ENCODE assay signal across 8 cellular contexts in genomic region chr19:17996826-17997316, GRCh38. TPM values are rescaled to one million over a fixed set of nuclear protein-coding genes. Genes with fewer than 3 reads are reported as not detected.
DNase-seq lines count a peak whose midpoint lies in the region; ATAC-seq and TF ChIP-seq lines count a peak whose summit lies in the region.

No MANE protein-coding gene starts in this region.

- peaks cover 13% of the 10 kb centered on the region for H3K4me1 ChIP-seq in CD8-positive, alpha-beta memory T cell (ENCODE audit: insufficient read depth, low read length)
- peaks cover 0 to 34% of the 10 kb centered on the region in 2 donors for H3K4me1 ChIP-seq in left lung

- no peak overlapping the region for H3K4me3 ChIP-seq in CD8-positive, alpha-beta memory T cell (ENCODE audit: low read length)
- H3K4me3 ChIP-seq in left lung = no peak overlapping the region

- peak; percentile 93 to 100 for TF ChIP-seq CTCF in left lung (IDR thresholded peaks at IDR 0.05)

- CTCF ChIA-PET in CD8-positive, alpha-beta memory T cell (lab: Charles Lee) = interaction anchor here (0.6 to 8.7 kb wide), 14 partner anchors 9 to 138 kb away, joined by 3 to 201 read pairs (median 7); partner anchors contain the start of genes CCDC124 and RPL18A
- CTCF ChIA-PET in HEK293T (lab: Yijun Ruan, JAX) = interaction anchor here (0.5 to 5.7 kb wide), 6 partner anchors 26 to 126 kb away, joined by 3 to 44 read pairs (median 6); no protein-coding TSS in a partner anchor

- intact Hi-C loops in left lung (cut with DNase I) = loop anchor here in 1 of 2 donors (10.0 kb wide), 1 partner anchor 132 kb away; no protein-coding TSS in a partner anchor

- H3K27ac ChIP-seq in CD8-positive, alpha-beta memory T cell (ENCODE audit: low read depth, low read length) = no peak overlapping the region
- H3K27ac ChIP-seq in left lung = no peak overlapping the region

- H3K9me3 ChIP-seq in CD8-positive, alpha-beta memory T cell (ENCODE audit: low read length) = no peaks in the 10 kb centered on the region
- H3K9me3 ChIP-seq in left lung = no peaks in the 10 kb centered on the region

- no peaks in the 10 kb centered on the region for H3K36me3 ChIP-seq in CD8-positive, alpha-beta memory T cell (ENCODE audit: insufficient read depth, low read length)
- H3K36me3 ChIP-seq in left lung = no peaks in the 10 kb centered on the region

- no peaks in the 10 kb centered on the region for H3K9me3 Mint-ChIP-seq in CD8-positive, alpha-beta memory T cell

- peaks cover 15 to 31% (median 15%) of the 10 kb centered on the region in 3 donors for H3K4me1 Mint-ChIP-seq in CD8-positive, alpha-beta memory T cell

- peak overlapping the region in 4 of 8 donors; percentile 29 to 80 (median 68) for H3K27ac Mint-ChIP-seq in CD8-positive, alpha-beta memory T cell

- peaks cover 0 to 4% (median 0%) of the 10 kb centered on the region in 3 donors for H3K36me3 Mint-ChIP-seq in CD8-positive, alpha-beta memory T cell

- H3K27me3 Mint-ChIP-seq in CD8-positive, alpha-beta memory T cell = no peaks in the 10 kb centered on the region

- POLR2A ChIA-PET in CD8-positive, alpha-beta memory T cell (lab: Charles Lee) = interaction anchor here (0.6 to 2.3 kb wide), 3 partner anchors 58 to 688 kb away, joined by 8 to 13 read pairs (median 12); partner anchors contain the start of gene RPL18A
- POLR2A ChIA-PET in HEK293T (lab: Yijun Ruan, JAX) = no interaction called here

- H3K27me3 ChIP-seq in CD8-positive, alpha-beta memory T cell (ENCODE audit: insufficient read depth, low read length, poor library complexity, severe bottlenecking) = no peaks in the 10 kb centered on the region
- H3K27me3 ChIP-seq in left lung = peaks cover 0 to 33% of the 10 kb centered on the region in 2 donors

- peak; percentile 76 to 87 (median 81) for DNase-seq in CD8-positive, alpha-beta memory T cell
- DNase-seq in HEK293T (ENCODE audit: extremely low spot score) = peak; percentile 90
- peak; percentile 26 for DNase-seq in NCI-H446 treated with DMSO at 0.1 percent for 48 hours (lab: John Stamatoyannopoulos, UW)
- DNase-seq in activated CD4-positive, alpha-beta T cell treated with anti-CD3 and anti-CD28 coated beads for 4 hours = peak; percentile 79 to 88
- DNase-seq in cerebellar cortex (ENCODE audit: low spot score) = peak; percentile 76
- DNase-seq in left lung = peak; percentile 86 to 97
- peak; percentile 64 to 91 (median 73) for DNase-seq in stimulated activated CD4-positive, alpha-beta T cell treated with anti-CD3 and anti-CD28 coated beads, TNF-alpha, amount 100 ng/mL, for 1 hour (ENCODE audit: low read depth in 3 of 3, low spot score in 1 of 3)

- ATAC-seq in left lung = peak; percentile 81
- ATAC-seq in GM19463 (IDR thresholded peaks at IDR 0.05; ENCODE audit: unreplicated experiment) = no peak

- peak overlapping the region in 1 of 7 donors; percentile 34 for H3K4me3 Mint-ChIP-seq in CD8-positive, alpha-beta memory T cell

TF ChIP-seq in HEK293T, 16 proteins besides CTCF, POLR2A, EP300 and RAD21:
- TF ChIP-seq BHLHE40 (IDR thresholded peaks at IDR 0.05; ENCODE audit: borderline replicate concordance) (no peak), L3MBTL2 (conservative IDR thresholded peaks at IDR 0.05) (no peak), FOXM1 (IDR thresholded peaks at IDR 0.05; ENCODE audit: borderline replicate concordance) (no peak), CTBP1 (IDR thresholded peaks at IDR 0.05; ENCODE audit: borderline replicate concordance) (no peak)

RNA-seq across cellular contexts. Expression of gene ARRDC2, which starts 11.1 kb away (rescaled TPM):
- 10 to 100 TPM; 33.5 to 37.1 TPM for total RNA-seq in CD8-positive, alpha-beta memory T cell
- 45.8 TPM for polyA plus RNA-seq in CD8-positive, alpha-beta memory T cell
- total RNA-seq in left lung = 10 to 100 TPM; 23.3 to 37.8 TPM

RNA-seq across cellular contexts. Expression of gene KCNN1, which starts 30.0 kb away (rescaled TPM):
- under 1 TPM; 0.13 to 0.15 TPM for total RNA-seq in CD8-positive, alpha-beta memory T cell
- not detected for polyA plus RNA-seq in CD8-positive, alpha-beta memory T cell
- total RNA-seq in left lung = under 1 TPM; 0.06 to 0.10 TPM

Comparison
In these comparisons a context has a peak if more than half of its experiments do, and no peak if none do; other contexts are left out.
1. DNase-seq: peak in every context shown above with its lines; median percentile 92 in left lung; 90 in HEK293T; 84 in activated CD4-positive, alpha-beta T cell treated with anti-CD3 and anti-CD28 coated beads for 4 hours; 81 in CD8-positive, alpha-beta memory T cell; 76 in cerebellar cortex; 73 in stimulated activated CD4-positive, alpha-beta T cell treated with anti-CD3 and anti-CD28 coated beads, TNF-alpha, amount 100 ng/mL, for 1 hour; 26 in NCI-H446 treated with DMSO at 0.1 percent for 48 hours.